Comparison of ENCODE assay signal across 7 cellular contexts in the genomic region with DNA sequence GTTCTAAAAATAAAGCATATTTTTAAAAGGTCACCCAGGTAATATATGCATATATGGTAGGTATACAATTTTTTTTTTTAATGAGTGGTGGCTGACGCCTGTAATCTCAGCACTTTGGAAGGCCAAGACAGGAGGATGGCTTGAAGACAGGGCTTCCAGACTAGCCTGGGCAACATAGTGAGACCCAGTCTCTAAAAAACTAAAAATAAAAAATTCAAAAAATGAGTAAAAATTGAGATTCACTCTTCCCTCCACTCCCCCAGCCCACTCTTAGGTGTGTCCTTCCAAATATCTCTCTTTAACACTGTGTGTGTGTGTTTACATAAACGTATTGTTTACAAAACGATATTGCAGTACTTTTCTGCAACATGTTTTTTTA. TPM values are rescaled to one million over a fixed set of nuclear protein-coding genes. Genes with fewer than 3 reads are reported as not detected.
A peak's percentile ranks its signal among the peaks of the same experiment; 100 is the strongest.
DNase-seq lines count a peak whose midpoint lies in the region; ATAC-seq, FAIRE-seq and TF ChIP-seq lines count a peak whose summit lies in the region.

No MANE protein-coding gene starts in this region.

- DNase-seq in HL-60 (ENCODE audit: low read depth in 1 of 2, low spot score in 1 of 2) (no peak), kidney (no peak)
- no peak for DNase-seq in activated CD4-positive, alpha-beta memory T cell treated with anti-CD3 and anti-CD28 coated beads, Interleukin-2, amount 10 ng/mL, durations not matched to agents 7 days and 5 days

- H3K36me3 Mint-ChIP-seq in activated CD4-positive, alpha-beta memory T cell treated with anti-CD3 and anti-CD28 coated beads, Interleukin-2, amount 10 ng/mL, durations not matched to agents 7 days and 5 days (ENCODE audit: low read depth): peaks cover 27% of the 10 kb centered on the region
- H3K36me3 Mint-ChIP-seq in stimulated activated memory B cell treated with anti-CD40 and anti-IgM and Interleukin-4, amounts not matched to agents 10 μg/mL and 1 μg/mL and 100 μg/mL, for 72 hours: peaks cover 13% of the 10 kb centered on the region

- H3K27ac Mint-ChIP-seq in activated CD4-positive, alpha-beta memory T cell treated with anti-CD3 and anti-CD28 coated beads, Interleukin-2, amount 10 ng/mL, durations not matched to agents 7 days and 5 days: peak overlapping the region; percentile 18
- peak overlapping the region; percentile 82 for H3K27ac Mint-ChIP-seq in stimulated activated memory B cell treated with anti-CD40 and anti-IgM and Interleukin-4, amounts not matched to agents 10 μg/mL and 1 μg/mL and 100 μg/mL, for 72 hours

- peaks cover 40% of the 10 kb centered on the region for H3K4me1 Mint-ChIP-seq in activated CD4-positive, alpha-beta memory T cell treated with anti-CD3 and anti-CD28 coated beads, Interleukin-2, amount 10 ng/mL, durations not matched to agents 7 days and 5 days
- peaks cover 40% of the 10 kb centered on the region for H3K4me1 Mint-ChIP-seq in stimulated activated memory B cell treated with anti-CD40 and anti-IgM and Interleukin-4, amounts not matched to agents 10 μg/mL and 1 μg/mL and 100 μg/mL, for 72 hours

- intact Hi-C loops in kidney (cut with DNase I): loop anchor here (10.0 kb wide), 1 partner anchor 51 kb away; no protein-coding TSS in a partner anchor

- H3K4me1 ChIP-seq in kidney (ENCODE audit: control insufficient read depth in 1 of 2, insufficient read depth in 1 of 2, low read depth in 1 of 2, low read length in 2 of 2): peaks cover 32 to 43% of the 10 kb centered on the region in 2 donors

- H3K9ac ChIP-seq in kidney (ENCODE audit: low read length in 2 of 2): peak overlapping the region in 1 of 2 donors; percentile 97

- ATAC-seq in stimulated activated memory B cell treated with anti-CD40 and anti-IgM and Interleukin-4, amounts not matched to agents 10 μg/mL and 1 μg/mL and 100 μg/mL, for 72 hours: no peak
- ATAC-seq in HG02885 (IDR thresholded peaks at IDR 0.05; ENCODE audit: poor library complexity, unreplicated experiment) (no peak), GM21367 (IDR thresholded peaks at IDR 0.05; ENCODE audit: unreplicated experiment) (no peak), GM18520 (IDR thresholded peaks at IDR 0.05; ENCODE audit: unreplicated experiment) (no peak)

- H3K9me3 ChIP-seq in kidney (ENCODE audit: control insufficient read depth in 1 of 2, low read length in 2 of 2): no peaks in the 10 kb centered on the region

- H3K27ac ChIP-seq in HL-60 (replicated peaks) (peak overlapping the region; percentile 79), kidney (ENCODE audit: low read depth in 2 of 2, low read length in 2 of 2) (peak overlapping the region; percentile 98 to 99)

- no peak overlapping the region for H3K4me3 ChIP-seq in HL-60 (replicated peaks; ENCODE audit: insufficient read depth, low read length)
- H3K4me3 ChIP-seq in kidney (ENCODE audit: low read length in 2 of 2): peak overlapping the region in 1 of 2 donors; percentile 92

- H3K27me3 ChIP-seq in HL-60 (ENCODE audit: insufficient read depth, poor library complexity, severe bottlenecking): no peaks in the 10 kb centered on the region

- peak overlapping the region; percentile 81 for H3K4me3 Mint-ChIP-seq in activated CD4-positive, alpha-beta memory T cell treated with anti-CD3 and anti-CD28 coated beads, Interleukin-2, amount 10 ng/mL, durations not matched to agents 7 days and 5 days
- peak overlapping the region; percentile 6 for H3K4me3 Mint-ChIP-seq in stimulated activated memory B cell treated with anti-CD40 and anti-IgM and Interleukin-4, amounts not matched to agents 10 μg/mL and 1 μg/mL and 100 μg/mL, for 72 hours

- CTCF ChIA-PET in activated CD4-positive, alpha-beta memory T cell treated with anti-CD3 and anti-CD28 coated beads, Interleukin-2, amount 10 ng/mL, durations not matched to agents 7 days and 5 days (lab: Charles Lee): no interaction called here

- H3K27me3 Mint-ChIP-seq in activated CD4-positive, alpha-beta memory T cell treated with anti-CD3 and anti-CD28 coated beads, Interleukin-2, amount 10 ng/mL, durations not matched to agents 7 days and 5 days: no peaks in the 10 kb centered on the region
- no peaks in the 10 kb centered on the region for H3K27me3 Mint-ChIP-seq in stimulated activated memory B cell treated with anti-CD40 and anti-IgM and Interleukin-4, amounts not matched to agents 10 μg/mL and 1 μg/mL and 100 μg/mL, for 72 hours

- no peaks in the 10 kb centered on the region for H3K36me3 ChIP-seq in kidney (ENCODE audit: control insufficient read depth in 1 of 2, insufficient read depth in 2 of 2, low read length in 2 of 2)

- no peaks in the 10 kb centered on the region for H3K9me3 Mint-ChIP-seq in activated CD4-positive, alpha-beta memory T cell treated with anti-CD3 and anti-CD28 coated beads, Interleukin-2, amount 10 ng/mL, durations not matched to agents 7 days and 5 days
- no peaks in the 10 kb centered on the region for H3K9me3 Mint-ChIP-seq in stimulated activated memory B cell treated with anti-CD40 and anti-IgM and Interleukin-4, amounts not matched to agents 10 μg/mL and 1 μg/mL and 100 μg/mL, for 72 hours

- TF ChIP-seq CTCF in HL-60 (IDR thresholded peaks at IDR 0.05; ENCODE audit: insufficient read depth, low read length) (no peak), kidney (IDR thresholded peaks at IDR 0.05; ENCODE audit: borderline replicate concordance, extremely low read depth, insufficient read depth) (no peak)

- POLR2A ChIA-PET in activated CD4-positive, alpha-beta memory T cell treated with anti-CD3 and anti-CD28 coated beads, Interleukin-2, amount 10 ng/mL, durations not matched to agents 7 days and 5 days (lab: Charles Lee): interaction anchor here (0.7 to 2.9 kb wide), 3 partner anchors 32 to 62 kb away, joined by 3 to 9 read pairs (median 5); no protein-coding TSS in a partner anchor

- FAIRE-seq in kidney (lab: Jason Lieb, UNC): no peak

RNA-seq across cellular contexts. Expression of gene ANXA11, which starts 0.9 kb away (rescaled TPM):
- total RNA-seq in activated CD4-positive, alpha-beta memory T cell treated with anti-CD3 and anti-CD28 coated beads, Interleukin-2, amount 10 ng/mL, durations not matched to agents 7 days and 5 days: 100 to 1,000 TPM; 271 to 273 TPM
- total RNA-seq in kidney: 435 TPM
- polyA plus RNA-seq in kidney (ENCODE audit: insufficient read depth, low read depth, low replicate concordance): 543 TPM
